37 cellular contexts compared by ENCODE assay signal in the genomic region with DNA sequence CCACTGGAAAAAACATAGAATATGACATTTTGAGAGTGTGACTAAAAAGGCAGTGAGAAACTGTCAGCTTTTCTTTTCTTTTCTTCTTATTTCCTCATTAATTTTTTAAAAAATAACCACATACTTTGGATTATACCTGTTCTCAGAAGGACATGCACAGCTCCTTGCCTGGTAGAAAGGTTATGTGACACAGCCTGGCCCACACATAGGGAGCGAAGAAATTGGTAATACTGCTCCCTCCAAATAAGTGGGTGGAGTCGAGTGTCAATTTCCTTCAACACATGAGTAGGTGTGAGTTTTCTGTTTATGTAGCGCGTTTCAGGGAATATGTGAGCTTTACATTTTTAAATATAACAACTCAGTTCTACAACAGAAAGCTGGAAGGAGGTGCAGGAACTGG.
"Had no signal": no experiment of that assay in that cellular context is flagged by ENCODE, and none has a peak within 500 bp of the region (broad histone marks: within the 10 kb centered on the region; RNA-seq: fewer than 3 reads in every experiment).

No MANE protein-coding gene starts in this region.

- H3K36me3 ChIP-seq: ascending aorta, cardiac muscle cell had no signal

- H3K27me3 Mint-ChIP-seq: activated CD4-positive, alpha-beta memory T cell treated with anti-CD3 and anti-CD28 coated beads for 36 hours; activated CD4-positive, alpha-beta T cell treated with anti-CD3 and anti-CD28 coated beads for 36 hours; activated CD4-positive, alpha-beta T cell treated with anti-CD3 and anti-CD28 coated beads, Interleukin-2, amount 10 ng/mL, durations not matched to agents 24 days and 14 days; activated CD8-positive, alpha-beta T cell treated with anti-CD3 and anti-CD28 coated beads for 36 hours; activated naive CD4-positive, alpha-beta T cell treated with anti-CD3 and anti-CD28 coated beads, Interleukin-2, amount 10 ng/mL, durations not matched to agents 7 days and 5 days; activated naive CD4-positive, alpha-beta T cell treated with anti-CD3 and anti-CD28 coated beads, Interleukin-2, amount 50 U/mL, for 24 hours; activated naive CD8-positive, alpha-beta T cell; brain; central memory CD8-positive, alpha-beta T cell had no signal

- H3K36me3 Mint-ChIP-seq: activated CD4-positive, alpha-beta memory T cell treated with anti-CD3 and anti-CD28 coated beads for 36 hours; activated naive CD4-positive, alpha-beta T cell treated with anti-CD3 and anti-CD28 coated beads, Interleukin-2, amount 10 ng/mL, durations not matched to agents 7 days and 5 days; activated naive CD4-positive, alpha-beta T cell treated with anti-CD3 and anti-CD28 coated beads, Interleukin-2, amount 50 U/mL, for 24 hours; activated naive CD8-positive, alpha-beta T cell; WTC11 had no signal

- H3K4me3 Mint-ChIP-seq: activated CD4-positive, alpha-beta memory T cell treated with anti-CD3 and anti-CD28 coated beads for 36 hours; activated CD4-positive, alpha-beta T cell treated with anti-CD3 and anti-CD28 coated beads for 36 hours; activated CD4-positive, alpha-beta T cell treated with anti-CD3 and anti-CD28 coated beads, Interleukin-2, amount 10 ng/mL, durations not matched to agents 24 days and 14 days; activated CD8-positive, alpha-beta T cell treated with anti-CD3 and anti-CD28 coated beads for 36 hours; activated naive CD4-positive, alpha-beta T cell treated with anti-CD3 and anti-CD28 coated beads, Interleukin-2, amount 10 ng/mL, durations not matched to agents 7 days and 5 days; activated naive CD4-positive, alpha-beta T cell treated with anti-CD3 and anti-CD28 coated beads, Interleukin-2, amount 50 U/mL, for 24 hours; activated naive CD8-positive, alpha-beta T cell; activated T-cell treated with anti-CD3 and anti-CD28 coated beads, Interleukin-2, amount 50 U/mL, for 4 hours; activated T-cell treated with anti-CD3 and anti-CD28 coated beads, Interleukin-2, amount 50 U/mL, for 72 hours; brain; central memory CD8-positive, alpha-beta T cell; T-helper 1 cell treated with Interleukin-12 subunit alpha and Interleukin-12 subunit beta and Interleukin-4 antibody, amounts not matched to agents 30 μg/mL and 1 μg/mL, for 36 hours; T-helper 2 cell treated with Interferon-gamma antibody and Interleukin-4, amounts not matched to agents 5 μg/mL and 100 μg/mL, for 36 hours; WTC11 had no signal

- H3K27ac ChIP-seq: ascending aorta, cardiac muscle cell, VCaP had no signal

- ATAC-seq: activated CD4-positive, alpha-beta T cell treated with anti-CD3 and anti-CD28 coated beads for 36 hours; activated CD4-positive, CD25-positive, alpha-beta regulatory T cell treated with anti-CD3 and anti-CD28 coated beads, Interleukin-2, amount 50 U/mL, for 24 hours; activated CD8-positive, alpha-beta T cell treated with anti-CD3 and anti-CD28 coated beads for 36 hours; activated T-cell treated with anti-CD3 and anti-CD28 coated beads, Interleukin-2, amount 50 U/mL, for 4 hours; activated T-cell treated with anti-CD3 and anti-CD28 coated beads, Interleukin-2, amount 50 U/mL, for 72 hours; WTC11 had no signal

- H3K9me3 ChIP-seq: ascending aorta had no signal

- H3K4me1 Mint-ChIP-seq: activated CD4-positive, alpha-beta T cell treated with anti-CD3 and anti-CD28 coated beads for 36 hours; activated naive CD4-positive, alpha-beta T cell treated with anti-CD3 and anti-CD28 coated beads, Interleukin-2, amount 50 U/mL, for 24 hours; central memory CD8-positive, alpha-beta T cell had no signal

- DNase-seq: activated CD4-positive, alpha-beta memory T cell treated with anti-CD3 and anti-CD28 coated beads for 36 hours; activated CD4-positive, alpha-beta T cell treated with anti-CD3 and anti-CD28 coated beads for 1 hour; activated CD4-positive, alpha-beta T cell treated with anti-CD3 and anti-CD28 coated beads for 36 hours; activated CD4-positive, alpha-beta T cell treated with anti-CD3 and anti-CD28 coated beads, Interleukin-2, amount 10 ng/mL, durations not matched to agents 24 days and 14 days; activated CD4-positive, alpha-beta T cell treated with anti-CD3 and anti-CD28 coated beads, Interleukin-2, amount 50 U/mL, for 1 hour; activated CD4-positive, alpha-beta T cell treated with anti-CD3 and anti-CD28 coated beads, Interleukin-2, amount 50 U/mL, for 4 hours; activated CD4-positive, CD25-positive, alpha-beta regulatory T cell; activated CD8-positive, alpha-beta memory T cell treated with anti-CD3 and anti-CD28 coated beads, Interleukin-2, amount 50 U/mL, for 4 hours; activated CD8-positive, alpha-beta T cell treated with anti-CD3 and anti-CD28 coated beads for 36 hours; activated effector memory CD4-positive, alpha-beta T cell treated with Interleukin-2 at 50 U/mL for 16 hours; activated gamma-delta T cell; activated naive CD4-positive, alpha-beta T cell treated with anti-CD3 and anti-CD28 coated beads, Interleukin-2, amount 10 ng/mL, durations not matched to agents 7 days and 5 days; activated naive CD4-positive, alpha-beta T cell treated with Interleukin-2 at 50 U/mL for 16 hours; activated T-cell treated with anti-CD3 and anti-CD28 coated beads for 4 hours; activated T-cell treated with anti-CD3 and anti-CD28 coated beads, Interleukin-2, amount 50 U/mL, for 1 hour; activated T-cell treated with anti-CD3 and anti-CD28 coated beads, Interleukin-2, amount 50 U/mL, for 4 hours; activated T-cell treated with anti-CD3 and anti-CD28 coated beads, Interleukin-2, amount 50 U/mL, for 72 hours; amygdala; anterior cingulate cortex; caudate nucleus; cerebellar nuclear complex; SW 1271; T-helper 1 cell; T-helper 2 cell; T-helper 9 cell had no signal

- H3K27ac Mint-ChIP-seq: activated CD4-positive, alpha-beta memory T cell treated with anti-CD3 and anti-CD28 coated beads for 36 hours; activated CD4-positive, alpha-beta T cell treated with anti-CD3 and anti-CD28 coated beads for 36 hours; activated CD4-positive, alpha-beta T cell treated with anti-CD3 and anti-CD28 coated beads, Interleukin-2, amount 10 ng/mL, durations not matched to agents 24 days and 14 days; activated CD8-positive, alpha-beta T cell treated with anti-CD3 and anti-CD28 coated beads for 36 hours; activated naive CD4-positive, alpha-beta T cell treated with anti-CD3 and anti-CD28 coated beads, Interleukin-2, amount 10 ng/mL, durations not matched to agents 7 days and 5 days; activated naive CD4-positive, alpha-beta T cell treated with anti-CD3 and anti-CD28 coated beads, Interleukin-2, amount 50 U/mL, for 24 hours; activated naive CD8-positive, alpha-beta T cell; activated T-cell treated with anti-CD3 and anti-CD28 coated beads, Interleukin-2, amount 50 U/mL, for 72 hours; activated T-helper 2 cell treated with anti-CD3 and anti-CD28 coated beads, Interferon-gamma antibody, Interleukin-2, Interleukin-4, amounts not matched to agents 10 μg/mL and 5 μg/mL and 100 μg/mL, durations not matched to agents 14 hours and 24 hours and 36 hours; T-helper 1 cell treated with Interleukin-12 subunit alpha and Interleukin-12 subunit beta and Interleukin-4 antibody, amounts not matched to agents 30 μg/mL and 1 μg/mL, for 36 hours; T-helper 2 cell treated with Interferon-gamma antibody and Interleukin-4, amounts not matched to agents 5 μg/mL and 100 μg/mL, for 36 hours; WTC11 had no signal

- H3K9me3 Mint-ChIP-seq: activated CD4-positive, alpha-beta memory T cell treated with anti-CD3 and anti-CD28 coated beads for 36 hours; activated CD4-positive, alpha-beta T cell treated with anti-CD3 and anti-CD28 coated beads, Interleukin-2, amount 10 ng/mL, durations not matched to agents 24 days and 14 days; activated CD8-positive, alpha-beta T cell treated with anti-CD3 and anti-CD28 coated beads for 36 hours; activated naive CD4-positive, alpha-beta T cell treated with anti-CD3 and anti-CD28 coated beads, Interleukin-2, amount 10 ng/mL, durations not matched to agents 7 days and 5 days; activated naive CD4-positive, alpha-beta T cell treated with anti-CD3 and anti-CD28 coated beads, Interleukin-2, amount 50 U/mL, for 24 hours; activated T-cell treated with anti-CD3 and anti-CD28 coated beads, Interleukin-2, amount 50 U/mL, for 4 hours; activated T-cell treated with anti-CD3 and anti-CD28 coated beads, Interleukin-2, amount 50 U/mL, for 72 hours; activated T-helper 2 cell treated with anti-CD3 and anti-CD28 coated beads, Interferon-gamma antibody, Interleukin-2, Interleukin-4, amounts not matched to agents 10 μg/mL and 5 μg/mL and 100 μg/mL, durations not matched to agents 14 hours and 24 hours and 36 hours; brain; central memory CD8-positive, alpha-beta T cell; T-helper 1 cell treated with Interleukin-12 subunit alpha and Interleukin-12 subunit beta and Interleukin-4 antibody, amounts not matched to agents 30 μg/mL and 1 μg/mL, for 36 hours; T-helper 2 cell treated with Interferon-gamma antibody and Interleukin-4, amounts not matched to agents 5 μg/mL and 100 μg/mL, for 36 hours; WTC11 had no signal

- H3K4me3 ChIP-seq: ascending aorta, cardiac muscle cell had no signal

- H3K4me1 ChIP-seq: ascending aorta had no signal
